In genomic region chr12:54017845-54018607, GRCh38 we compare ENCODE assay signal across 1 cellular context.
TF ChIP-seq lines count a peak whose summit lies in the region.

No MANE protein-coding gene starts in this region.

TF ChIP-seq in GM12878, 131 proteins besides CTCF, POLR2A, EP300 and RAD21 (continues in another document):
- no peak for TF ChIP-seq SUZ12 (IDR thresholded peaks at IDR 0.05; ENCODE audit: unreplicated experiment)
- TF ChIP-seq POU2F2 (IDR thresholded peaks at IDR 0.05; ENCODE audit: borderline replicate concordance, low read depth, low read length) = peak; percentile 58; the same call in 1 of the 3 replicates
- TF ChIP-seq E2F8 (IDR thresholded peaks at IDR 0.05; ENCODE audit: low read depth, partially characterized antibody) = no peak
- TF ChIP-seq MYC (IDR thresholded peaks at IDR 0.05; ENCODE audit: insufficient read depth, insufficient read length, insufficient replicate concordance, low read length, severe bottlenecking) = no peak
- TF ChIP-seq JUND (IDR thresholded peaks at IDR 0.05; ENCODE audit: low read depth, low read length) = no peak
- TF ChIP-seq NKRF (conservative IDR thresholded peaks at IDR 0.05) = no peak
- TF ChIP-seq CREM (IDR thresholded peaks at IDR 0.05; ENCODE audit: low read depth) = peak; percentile 15; the same call in 1 of the 2 replicates
- 0 out of 2 replicates have a peak, but pooled peaks have one; percentile 36 for TF ChIP-seq NR2F1 (conservative IDR thresholded peaks at IDR 0.05)
- peak; percentile 67 for TF ChIP-seq YY1 (IDR thresholded peaks at IDR 0.05; ENCODE audit: low read depth, low read length)
- TF ChIP-seq USF1 (IDR thresholded peaks at IDR 0.05; ENCODE audit: borderline replicate concordance, extremely low read length, insufficient read depth, low read depth, low read length) = peak; percentile 4
- TF ChIP-seq SMAD1 (IDR thresholded peaks at IDR 0.05; ENCODE audit: low read depth, partially characterized antibody) = peak; percentile 38
- TF ChIP-seq LARP7 (IDR thresholded peaks at IDR 0.05) = peak; percentile 78; the same call in 1 of the 2 replicates
- peak; percentile 73; the same call in 1 of the 2 replicates for TF ChIP-seq NR2C1 (IDR thresholded peaks at IDR 0.05)
- 0 out of 2 replicates have a peak, but pooled peaks have one; percentile 4 for TF ChIP-seq SPI1 (IDR thresholded peaks at IDR 0.05; ENCODE audit: borderline replicate concordance, insufficient read depth, low read depth, low read length)
- no peak for TF ChIP-seq ZBTB33 (IDR thresholded peaks at IDR 0.05)
- TF ChIP-seq BACH1 (IDR thresholded peaks at IDR 0.05; ENCODE audit: borderline replicate concordance) = 0 out of 2 replicates have a peak, but pooled peaks have one; percentile 45
- TF ChIP-seq ATF7 (IDR thresholded peaks at IDR 0.05; ENCODE audit: low read depth) = 0 out of 2 replicates have a peak, but pooled peaks have one; percentile 17
- no peak for TF ChIP-seq ZBTB11 (CRISPR knock-in tag; IDR thresholded peaks at IDR 0.05)
- no peak for TF ChIP-seq SUPT20H (IDR thresholded peaks at IDR 0.05; ENCODE audit: borderline replicate concordance, control insufficient read depth, low read depth, low read length)
- peak in 1 of 2 experiments; percentile 82; a peak in 2 of 3 replicates for TF ChIP-seq EGR1 (IDR thresholded peaks at IDR 0.05; ENCODE audit: borderline replicate concordance in 1 of 2, low read depth in 2 of 2, low read length in 2 of 2)
- TF ChIP-seq NRF1 (conservative IDR thresholded peaks at IDR 0.05; ENCODE audit: low read depth, low read length) = peak; percentile 80
- TF ChIP-seq FOXK2 (IDR thresholded peaks at IDR 0.05) = no peak
- TF ChIP-seq NFXL1 (IDR thresholded peaks at IDR 0.05; ENCODE audit: borderline replicate concordance) = no peak
- peak; percentile 73 for TF ChIP-seq CHD2 (IDR thresholded peaks at IDR 0.05; ENCODE audit: borderline replicate concordance, low read depth, low read length)
- TF ChIP-seq KLF5 (IDR thresholded peaks at IDR 0.05; ENCODE audit: partially characterized antibody) = no peak
- TF ChIP-seq PML (IDR thresholded peaks at IDR 0.05; ENCODE audit: low read length) = no peak
- TF ChIP-seq HDAC6 (IDR thresholded peaks at IDR 0.05; ENCODE audit: unreplicated experiment) = no peak
- 0 out of 2 replicates have a peak, but pooled peaks have one; percentile 30 for TF ChIP-seq ZBTB40 (IDR thresholded peaks at IDR 0.05; ENCODE audit: borderline replicate concordance)
- TF ChIP-seq RELB (IDR thresholded peaks at IDR 0.05; ENCODE audit: low read depth) = peak; percentile 42; the same call in 1 of the 2 replicates
- no peak for TF ChIP-seq TBL1XR1 (IDR thresholded peaks at IDR 0.05; ENCODE audit: low read depth, low read length)
- TF ChIP-seq RCOR1 (conservative IDR thresholded peaks at IDR 0.05; ENCODE audit: low read depth, low read length) = 0 out of 2 replicates have a peak, but pooled peaks have one; percentile 14
- TF ChIP-seq NBN (IDR thresholded peaks at IDR 0.05) = peak; percentile 59; the same call in 1 of the 2 replicates
- peak; percentile 17 to 53; a peak in 1 of 4 replicates for TF ChIP-seq IKZF2 (IDR thresholded peaks at IDR 0.05)
- no peak for TF ChIP-seq SIX5 (IDR thresholded peaks at IDR 0.05; ENCODE audit: low read depth, low read length, severe bottlenecking)
- TF ChIP-seq HDAC2 (IDR thresholded peaks at IDR 0.05) = no peak
- peak; percentile 87; the same call in 1 of the 2 replicates for TF ChIP-seq BCL11A (IDR thresholded peaks at IDR 0.05; ENCODE audit: low read depth, low read length)
- TF ChIP-seq ZNF207 (IDR thresholded peaks at IDR 0.05; ENCODE audit: borderline replicate concordance) = peak; percentile 58; the same call in 1 of the 2 replicates
- no peak for TF ChIP-seq IRF4 (IDR thresholded peaks at IDR 0.05; ENCODE audit: low read depth, low read length)
- no peak for TF ChIP-seq CHD4 (IDR thresholded peaks at IDR 0.05)
